4 cellular contexts compared by ENCODE assay signal in genomic region chr3:160924776-160925175, GRCh38.
TF ChIP-seq lines count a peak whose summit lies in the region.

No MANE protein-coding gene starts in this region.

TF ChIP-seq in HepG2, 621 proteins besides CTCF, POLR2A, EP300 and RAD21 (continues in another document):
- TF ChIP-seq ZNF276 (CRISPR knock-in tag; IDR thresholded peaks at IDR 0.05; ENCODE audit: low read depth) (no peak), REXO4 (CRISPR knock-in tag; IDR thresholded peaks at IDR 0.05; ENCODE audit: borderline replicate concordance) (no peak), ARID3A (IDR thresholded peaks at IDR 0.05; ENCODE audit: low read depth, low read length) (no peak), ZNF574 (CRISPR knock-in tag; IDR thresholded peaks at IDR 0.05) (no peak)

TF ChIP-seq in A549, 52 proteins besides CTCF, POLR2A, EP300 and RAD21:
- TF ChIP-seq CHD2 (IDR thresholded peaks at IDR 0.05; ENCODE audit: low read length, partially characterized antibody), result no peak
- no peak for TF ChIP-seq FOXS1 (CRISPR knock-in tag; IDR thresholded peaks at IDR 0.05)
- TF ChIP-seq SMC3 (IDR thresholded peaks at IDR 0.05), result no peak
- no peak for TF ChIP-seq HOXB13 (CRISPR knock-in tag; IDR thresholded peaks at IDR 0.05; ENCODE audit: low read depth)
- TF ChIP-seq RCOR1 (IDR thresholded peaks at IDR 0.05; ENCODE audit: low read depth, low read length), result no peak
- no peak for TF ChIP-seq SREBF2 (IDR thresholded peaks at IDR 0.05)
- peak; percentile 68 for TF ChIP-seq MAFK (IDR thresholded peaks at IDR 0.05; ENCODE audit: partially characterized antibody)
- no peak for TF ChIP-seq MAZ (IDR thresholded peaks at IDR 0.05; ENCODE audit: borderline replicate concordance, low read depth, low read length)
- no peak for TF ChIP-seq ZFP36 (IDR thresholded peaks at IDR 0.05; ENCODE audit: borderline replicate concordance, partially characterized antibody)
TF ChIP-seq in A549: peak in this region for 1.

TF ChIP-seq in IMR-90, 13 proteins besides CTCF, POLR2A, EP300 and RAD21:
- TF ChIP-seq MAFK (IDR thresholded peaks at IDR 0.05; ENCODE audit: low read depth, low read length) (peak; percentile 61), ELK1 (IDR thresholded peaks at IDR 0.05; ENCODE audit: borderline replicate concordance, low read depth, low read length) (no peak)

TF ChIP-seq in K562, 482 proteins besides CTCF, POLR2A, EP300 and RAD21:
- no peak for TF ChIP-seq NCOA1 (IDR thresholded peaks at IDR 0.05; ENCODE audit: low read depth)
- TF ChIP-seq MAFK (IDR thresholded peaks at IDR 0.05; ENCODE audit: low read length), result peak; percentile 34; the same call in 1 of the 2 replicates
- TF ChIP-seq ZNF445 (CRISPR knock-in tag; IDR thresholded peaks at IDR 0.05; ENCODE audit: low read depth), result no peak
- TF ChIP-seq HNRNPL (IDR thresholded peaks at IDR 0.05; ENCODE audit: low read depth, low read length), result no peak
- TF ChIP-seq MAFF (IDR thresholded peaks at IDR 0.05; ENCODE audit: low read length), result peak; percentile 7; the same call in 1 of the 2 replicates
- TF ChIP-seq ZNF140 (CRISPR knock-in tag; IDR thresholded peaks at IDR 0.05), result no peak
- no peak for TF ChIP-seq ETS2 (tag; IDR thresholded peaks at IDR 0.05; ENCODE audit: borderline replicate concordance, poor library complexity, severe bottlenecking)
- no peak for TF ChIP-seq ZNF79 (CRISPR knock-in tag; IDR thresholded peaks at IDR 0.05; ENCODE audit: low read depth)
- no peak for TF ChIP-seq FOXP1 (CRISPR knock-in tag; IDR thresholded peaks at IDR 0.05)
- no peak for TF ChIP-seq KDM4B (IDR thresholded peaks at IDR 0.05; ENCODE audit: borderline replicate concordance in 2 of 2, low read depth in 1 of 2)
- no peak for TF ChIP-seq ZBTB9 (CRISPR knock-in tag; IDR thresholded peaks at IDR 0.05)
- no peak for TF ChIP-seq ATF7 (IDR thresholded peaks at IDR 0.05)
- peak; percentile 43; the same call in 1 of the 2 replicates for TF ChIP-seq ZNF316 (IDR thresholded peaks at IDR 0.05)
- TF ChIP-seq NFE2 (IDR thresholded peaks at IDR 0.05; ENCODE audit: low read depth), result no peak
- no peak for TF ChIP-seq ETV6 (IDR thresholded peaks at IDR 0.05; ENCODE audit: borderline replicate concordance in 1 of 2, low read depth in 2 of 2, low read length in 1 of 2)
- TF ChIP-seq ETV6 (CRISPR knock-in tag; IDR thresholded peaks at IDR 0.05; ENCODE audit: borderline replicate concordance), result no peak
- no peak for TF ChIP-seq KLF6 (CRISPR knock-in tag; IDR thresholded peaks at IDR 0.05; ENCODE audit: borderline replicate concordance)
